8 cellular contexts compared by ENCODE assay signal in genomic region chr10:5071411-5072198, GRCh38. TPM values are rescaled to one million over a fixed set of nuclear protein-coding genes. Genes with fewer than 3 reads are reported as not detected.
DNase-seq lines count a peak whose midpoint lies in the region; ATAC-seq and TF ChIP-seq lines count a peak whose summit lies in the region.

No MANE protein-coding gene starts in this region.

- H3K27me3 ChIP-seq in testis, result no peaks in the 10 kb centered on the region

- POLR2A ChIA-PET in AG04449 (lab: Yijun Ruan, JAX), result no interaction called here

- DNase-seq in AG04449 (ENCODE audit: low read depth, low spot score) (peak; percentile 69), LoVo (ENCODE audit: low spot score) (peak; percentile 91), caudate nucleus (lab: John Stamatoyannopoulos, UW) (peak in 34 of 61 donors; percentile 1 to 69 (median 14)), left kidney (ENCODE audit: low read depth, low spot score) (peak; percentile 92), testis (peak; percentile 83), activated T-cell treated with anti-CD3 and anti-CD28 coated beads for 4 hours (no peak)
- no peak for DNase-seq in activated CD4-positive, CD25-positive, alpha-beta regulatory T cell treated with anti-CD3 and anti-CD28 coated beads, Interleukin-2, amount 50 U/mL, for 72 hours

- ATAC-seq in HG02973 (IDR thresholded peaks at IDR 0.05; ENCODE audit: unreplicated experiment), result no peak

- CTCF ChIA-PET in AG04449 (lab: Yijun Ruan, JAX), result interaction anchor here (0.6 to 1.0 kb wide), 3 partner anchors 22 to 221 kb away, joined by 3 read pairs; partner anchors contain the start of gene AKR1C3

- WGBS in testis, 2 donors, result 25 to 32% methylated on average over 8 of the region's 8 CpGs

- H3K36me3 ChIP-seq in testis (ENCODE audit: low read depth, missing control alignments), result no peaks in the 10 kb centered on the region

- H3K9me3 ChIP-seq in testis, result no peaks in the 10 kb centered on the region

- H3K27ac ChIP-seq in caudate nucleus (ENCODE audit: low read depth, low read length) (peak overlapping the region; percentile 89), testis (peak overlapping the region; percentile 90 to 93)

- TF ChIP-seq CTCF in AG04449 (IDR thresholded peaks at IDR 0.05; ENCODE audit: insufficient read depth, low read length, missing control alignments) (no peak), testis (IDR thresholded peaks at IDR 0.05) (no peak)

- no peak overlapping the region for H3K4me3 ChIP-seq in AG04449 (ENCODE audit: low read depth, low read length)
- H3K4me3 ChIP-seq in testis, result no peak overlapping the region

- peaks cover 28% of the 10 kb centered on the region for H3K4me1 ChIP-seq in testis

- TF ChIP-seq POLR2A in testis (IDR thresholded peaks at IDR 0.05), result no peak

- intact Hi-C loops in testis (cut with DNase I; ENCODE audit: low total_unique reads), result no loop called here

RNA-seq across cellular contexts. Expression of gene AKR1C3, which starts 22.6 kb away (rescaled TPM):
- total RNA-seq in testis, result 10 to 100 TPM; 15.2 to 15.6 TPM
- 21.2 TPM for polyA plus RNA-seq in testis (ENCODE audit: insufficient read depth, low read depth, low replicate concordance)

Comparison
In these comparisons a context has a peak if more than half of its experiments do, and no peak if none do; other contexts are left out.
1. DNase-seq: peak in AG04449 (single experiment), LoVo (single experiment), caudate nucleus (34 of 61), left kidney (single experiment) and testis (single experiment); none in activated T-cell treated with anti-CD3 and anti-CD28 coated beads for 4 hours (single experiment) and activated CD4-positive, CD25-positive, alpha-beta regulatory T cell treated with anti-CD3 and anti-CD28 coated beads, Interleukin-2, amount 50 U/mL, for 72 hours (single experiment).